12 cellular contexts compared by ENCODE assay signal in genomic region chr9:14098102-14098501, GRCh38.
DNase-seq lines count a peak whose midpoint lies in the region; FAIRE-seq and TF ChIP-seq lines count a peak whose summit lies in the region.
"Had no signal": no experiment of that assay in that cellular context is flagged by ENCODE, and none has a peak within 500 bp of the region (broad histone marks: within the 10 kb centered on the region; RNA-seq: fewer than 3 reads in every experiment).

No MANE protein-coding gene starts in this region.

- 46% methylated on average over 4 of the region's 4 CpGs for WGBS in tibial nerve, 2 donors

- H3K9me3 ChIP-seq in osteoblast (ENCODE audit: low read depth, low read length) (no peaks in the 10 kb centered on the region), tibial nerve (no peaks in the 10 kb centered on the region)
- H3K9me3 ChIP-seq: BE2C had no signal

- DNase-seq in LNCaP clone FGC (ENCODE audit: low read depth): peak; percentile 43
- peak; percentile 59 for DNase-seq in choroid plexus epithelial cell (ENCODE audit: low read depth)
- peak; percentile 23 for DNase-seq in osteoblast (ENCODE audit: insufficient read length, low spot score, missing footprints)
- no peak for DNase-seq in GM12892 (ENCODE audit: insufficient read length)
- no peak for DNase-seq in tibial nerve (ENCODE audit: low spot score in 2 of 2)
- DNase-seq in SKM-1 (lab: John Stamatoyannopoulos, UW; ENCODE audit: unreplicated experiment): no peak
- DNase-seq in DMS153 treated with DMSO at 0.1 percent for 48 hours (lab: John Stamatoyannopoulos, UW; ENCODE audit: unreplicated experiment): no peak
- DNase-seq: BE2C, foreskin melanocyte, NCI-H1092 treated with DMSO at 0.1 percent for 48 hours had no signal

- peak overlapping the region; percentile 49 for H3K4me2 ChIP-seq in osteoblast (ENCODE audit: insufficient read depth, low read length)

- TF ChIP-seq CTCF in 22Rv1 (IDR thresholded peaks at IDR 0.05) (no peak), LNCaP clone FGC (IDR thresholded peaks at IDR 0.05; ENCODE audit: control insufficient read depth, extremely low read depth, insufficient read depth) (no peak), choroid plexus epithelial cell (conservative IDR thresholded peaks at IDR 0.05; ENCODE audit: low read depth, low read length) (no peak), osteoblast (IDR thresholded peaks at IDR 0.05; ENCODE audit: extremely low read depth, low read depth, low read length) (no peak), tibial nerve (IDR thresholded peaks at IDR 0.05) (no peak)

- no peaks in the 10 kb centered on the region for H3K27me3 ChIP-seq in osteoblast (ENCODE audit: insufficient read depth, low read length)
- H3K27me3 ChIP-seq in tibial nerve: no peaks in the 10 kb centered on the region
- H3K27me3 ChIP-seq: BE2C had no signal

- no peak for TF ChIP-seq EP300 in tibial nerve (IDR thresholded peaks at IDR 0.05)

- H4K20me1 ChIP-seq in osteoblast (ENCODE audit: insufficient read depth, low read length): no peaks in the 10 kb centered on the region

- H3K36me3 ChIP-seq in osteoblast (ENCODE audit: insufficient read depth, low read length): no peaks in the 10 kb centered on the region
- H3K36me3 ChIP-seq in tibial nerve: no peaks in the 10 kb centered on the region
- H3K36me3 ChIP-seq: BE2C had no signal

- no peak for FAIRE-seq in GM12892 (lab: Jason Lieb, UNC)
- FAIRE-seq: HTR-8/SVneo had no signal

- peaks cover 32% of the 10 kb centered on the region for H3K4me1 ChIP-seq in osteoblast (ENCODE audit: insufficient read depth, low read length)
- H3K4me1 ChIP-seq in tibial nerve: peaks cover 0 to 55% (median 12%) of the 10 kb centered on the region in 4 donors

- 0 out of 2 replicates have a peak overlapping the region, but pooled peaks have one; percentile 5 for H3K4me3 ChIP-seq in LNCaP clone FGC (ENCODE audit: low read depth, low read length)
- H3K4me3 ChIP-seq in choroid plexus epithelial cell (ENCODE audit: low read depth, low read length): no peak overlapping the region
- no peak overlapping the region for H3K4me3 ChIP-seq in osteoblast (ENCODE audit: insufficient read depth, low read length)
- H3K4me3 ChIP-seq in tibial nerve: no peak overlapping the region

- H2AFZ ChIP-seq in osteoblast (ENCODE audit: low read length): no peak overlapping the region

- TF ChIP-seq POLR2A in GM12892 (IDR thresholded peaks at IDR 0.05; ENCODE audit: low read depth, low read length): no peak
- TF ChIP-seq POLR2A in tibial nerve (IDR thresholded peaks at IDR 0.05): no peak

- peak overlapping the region; percentile 89 for H3K27ac ChIP-seq in 22Rv1
- H3K27ac ChIP-seq in osteoblast (ENCODE audit: low read depth, low read length): no peak overlapping the region
- H3K27ac ChIP-seq in tibial nerve: peak overlapping the region in 1 of 4 donors; percentile 21

- H3K79me2 ChIP-seq in osteoblast (ENCODE audit: insufficient read depth, low read length): no peaks in the 10 kb centered on the region

Comparison
In these comparisons a context has a peak if more than half of its experiments do, and no peak if none do; other contexts are left out.
1. DNase-seq: peak in LNCaP clone FGC (single experiment), choroid plexus epithelial cell (single experiment) and osteoblast (single experiment); none in GM12892 (single experiment), tibial nerve (0 of 2), SKM-1 (single experiment) and DMS153 treated with DMSO at 0.1 percent for 48 hours (single experiment).